Comparison of ENCODE assay signal across 10 cellular contexts in the genomic region with DNA sequence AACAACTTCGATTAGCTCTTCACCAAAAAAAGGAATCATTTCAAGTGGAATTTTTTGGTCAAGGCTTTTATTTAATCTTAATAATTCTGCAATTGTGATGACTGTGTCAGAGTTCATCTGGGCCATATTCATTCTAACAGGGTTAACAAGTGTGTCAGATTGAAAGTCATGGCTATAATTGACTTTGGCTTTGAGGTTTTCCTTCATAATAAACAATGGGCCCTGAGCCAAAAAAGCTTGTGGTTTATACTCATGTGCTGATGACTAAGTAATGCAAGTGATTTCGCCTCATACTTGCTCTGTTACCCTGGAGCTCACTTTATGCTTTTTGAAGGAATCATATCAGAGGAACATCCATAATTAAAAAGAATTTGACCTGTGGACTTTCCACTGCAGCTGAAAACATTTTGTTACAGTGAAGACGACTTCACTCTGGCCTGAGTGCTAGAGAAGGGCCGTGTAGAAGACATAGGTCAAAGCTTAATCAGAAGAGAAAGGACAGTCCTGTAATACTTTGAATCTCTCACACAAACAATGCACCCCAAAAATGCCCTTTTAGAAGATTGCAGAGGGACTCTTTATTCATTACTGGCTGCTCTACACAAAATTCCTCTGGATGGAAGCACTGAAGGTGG.
DNase-seq lines count a peak whose midpoint lies in the region; ATAC-seq and TF ChIP-seq lines count a peak whose summit lies in the region.
"Had no signal": no experiment of that assay in that cellular context is flagged by ENCODE, and none has a peak within 500 bp of the region (broad histone marks: within the 10 kb centered on the region; RNA-seq: fewer than 3 reads in every experiment).

No MANE protein-coding gene starts in this region.

- H3K27ac ChIP-seq in breast epithelium = peak overlapping the region; percentile 49 to 68
- H3K27ac ChIP-seq: heart left ventricle, HL-60 had no signal

- H3K4me3 Mint-ChIP-seq in osteocyte (ENCODE audit: unreplicated experiment) = no peak overlapping the region
- no peak overlapping the region for H3K4me3 Mint-ChIP-seq in glutamatergic neuron (ENCODE audit: unreplicated experiment)

- no peak for TF ChIP-seq POLR2A in breast epithelium (IDR thresholded peaks at IDR 0.05)

- H3K27ac Mint-ChIP-seq in osteocyte (ENCODE audit: unreplicated experiment) (peak overlapping the region; percentile 40), glutamatergic neuron (ENCODE audit: unreplicated experiment) (no peak overlapping the region)

- intact Hi-C loops in breast epithelium (cut with DNase I; ENCODE audit: low total_unique reads) = no loop called here

- H3K27me3 Mint-ChIP-seq in osteocyte (ENCODE audit: unreplicated experiment) (no peaks in the 10 kb centered on the region), glutamatergic neuron (ENCODE audit: unreplicated experiment) (no peaks in the 10 kb centered on the region)

- peaks cover 0 to 4% of the 10 kb centered on the region in 2 donors for H3K4me1 ChIP-seq in breast epithelium

- H3K4me1 Mint-ChIP-seq in osteocyte (ENCODE audit: unreplicated experiment) = peaks cover 54% of the 10 kb centered on the region
- no peaks in the 10 kb centered on the region for H3K4me1 Mint-ChIP-seq in glutamatergic neuron (ENCODE audit: low read depth, unreplicated experiment)

- no peak for TF ChIP-seq CTCF in breast epithelium (IDR thresholded peaks at IDR 0.05)
- no peak for TF ChIP-seq CTCF in osteocyte (IDR thresholded peaks at IDR 0.05)
- no peak for TF ChIP-seq CTCF in glutamatergic neuron (IDR thresholded peaks at IDR 0.05; ENCODE audit: partially characterized antibody, unreplicated experiment)

- peaks cover 5% of the 10 kb centered on the region for H3K9me3 Mint-ChIP-seq in osteocyte (ENCODE audit: unreplicated experiment)
- no peaks in the 10 kb centered on the region for H3K9me3 Mint-ChIP-seq in glutamatergic neuron (ENCODE audit: unreplicated experiment)

- in situ Hi-C loops in ACHN (cut with HindIII; ENCODE audit: low pct_ligation_motif_present, low pct_unique_long_range_greater_than_20kb, low sequenced_read_pairs) = no loop called here

- peaks cover 9% of the 10 kb centered on the region for H3K36me3 Mint-ChIP-seq in osteocyte (ENCODE audit: unreplicated experiment)
- peaks cover 4% of the 10 kb centered on the region for H3K36me3 Mint-ChIP-seq in glutamatergic neuron (ENCODE audit: unreplicated experiment)

- no peaks in the 10 kb centered on the region for H3K27me3 ChIP-seq in breast epithelium
- H3K27me3 ChIP-seq: heart left ventricle had no signal

- no peaks in the 10 kb centered on the region for H3K9me3 ChIP-seq in breast epithelium
- H3K9me3 ChIP-seq: heart left ventricle had no signal

- ATAC-seq in GM18517 (IDR thresholded peaks at IDR 0.05; ENCODE audit: unreplicated experiment) = peak; percentile 89
- peak; percentile 78 for ATAC-seq in HG02981 (IDR thresholded peaks at IDR 0.05; ENCODE audit: unreplicated experiment)

- no peak overlapping the region for H3K4me3 ChIP-seq in breast epithelium
- H3K4me3 ChIP-seq: heart left ventricle had no signal

- no peaks in the 10 kb centered on the region for H3K36me3 ChIP-seq in breast epithelium

- DNase-seq in ACHN (peak; percentile 54), NCI-H2196 treated with DMSO at 0.1 percent for 48 hours (lab: John Stamatoyannopoulos, UW; ENCODE audit: unreplicated experiment) (peak; percentile 31), breast epithelium (ENCODE audit: low spot score in 2 of 2) (no peak), osteocyte (ENCODE audit: extremely low spot score, unreplicated experiment) (no peak), glutamatergic neuron (no peak), cerebellar nuclear complex (lab: John Stamatoyannopoulos, UW) (no peak)
- DNase-seq: heart left ventricle had no signal

Comparison
In these comparisons a context has a peak if more than half of its experiments do, and no peak if none do; other contexts are left out.
1. DNase-seq: peak in ACHN (single experiment) and NCI-H2196 treated with DMSO at 0.1 percent for 48 hours (single experiment); none in breast epithelium (0 of 2), osteocyte (single experiment), glutamatergic neuron (single experiment) and cerebellar nuclear complex (0 of 2).